Comparison of ENCODE assay signal across 16 cellular contexts in the genomic region with DNA sequence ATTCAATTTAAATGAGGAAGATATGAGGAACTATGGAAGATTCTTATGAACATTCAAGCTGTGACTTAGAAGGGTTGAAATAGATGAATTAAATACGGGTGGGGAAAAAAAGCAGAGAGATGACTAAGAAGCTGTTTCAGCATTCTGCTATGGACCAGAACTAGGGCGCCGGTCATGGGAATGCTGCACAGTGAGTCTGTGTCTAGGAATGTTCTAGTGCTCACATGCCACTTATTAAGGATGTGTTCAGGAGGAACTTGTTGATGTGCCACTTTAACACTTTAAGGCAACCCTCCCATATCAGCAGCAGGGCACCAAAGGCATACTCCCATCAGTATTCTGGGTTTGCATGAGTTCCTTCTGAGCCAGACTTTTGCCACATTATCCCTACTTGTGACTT.
DNase-seq lines count a peak whose midpoint lies in the region; ATAC-seq and TF ChIP-seq lines count a peak whose summit lies in the region.
"Had no signal": no experiment of that assay in that cellular context is flagged by ENCODE, and none has a peak within 500 bp of the region (broad histone marks: within the 10 kb centered on the region; RNA-seq: fewer than 3 reads in every experiment).

No MANE protein-coding gene starts in this region.

- H3K4me3 ChIP-seq in stomach, result no peak overlapping the region
- H3K4me3 ChIP-seq in neural progenitor cell, result no peak overlapping the region
- H3K4me3 ChIP-seq: GM12878 had no signal

- H3F3A ChIP-seq in neural progenitor cell (ENCODE audit: low read depth), result no peaks in the 10 kb centered on the region

- no peaks in the 10 kb centered on the region for H3K27me3 Mint-ChIP-seq in activated naive CD8-positive, alpha-beta T cell treated with anti-CD3 and anti-CD28 coated beads for 36 hours
- peaks cover 3% of the 10 kb centered on the region for H3K27me3 Mint-ChIP-seq in neural progenitor cell (ENCODE audit: insufficient read depth, low read depth)
- H3K27me3 Mint-ChIP-seq: stimulated activated naive CD8-positive, alpha-beta T cell treated with anti-CD3 and anti-CD28 coated beads, Interleukin-15, Interleukin-2, amounts not matched to agents 100 ng/mL and 50 ng/mL, for 24 hours had no signal

- no peak for TF ChIP-seq EP300 in stomach (IDR thresholded peaks at IDR 0.05)

- intact Hi-C loops in left ventricle myocardium superior (cut with micrococcal nuclease), result no loop called here
- intact Hi-C loops in stomach (cut with DNase I; ENCODE audit: low total_unique reads), result no loop called here

- H3K79me2 ChIP-seq in neural progenitor cell (ENCODE audit: low read depth), result no peaks in the 10 kb centered on the region

- H3K27ac Mint-ChIP-seq in activated naive CD8-positive, alpha-beta T cell treated with anti-CD3 and anti-CD28 coated beads for 36 hours, result no peak overlapping the region
- H3K27ac Mint-ChIP-seq in neural progenitor cell, result no peak overlapping the region
- H3K27ac Mint-ChIP-seq: stimulated activated naive CD8-positive, alpha-beta T cell treated with anti-CD3 and anti-CD28 coated beads, Interleukin-15, Interleukin-2, amounts not matched to agents 100 ng/mL and 50 ng/mL, for 24 hours had no signal

- no peaks in the 10 kb centered on the region for H4K20me1 ChIP-seq in neural progenitor cell (ENCODE audit: low read depth)

- no peaks in the 10 kb centered on the region for H3K27me3 ChIP-seq in stomach
- H3K27me3 ChIP-seq in neural progenitor cell, result no peaks in the 10 kb centered on the region

- no peaks in the 10 kb centered on the region for H3K36me3 Mint-ChIP-seq in activated naive CD8-positive, alpha-beta T cell treated with anti-CD3 and anti-CD28 coated beads for 36 hours
- no peaks in the 10 kb centered on the region for H3K36me3 Mint-ChIP-seq in neural progenitor cell

- WGBS in stomach, 5 donors, result 70 to 84% (median 72%) methylated on average over 3 of the region's 3 CpGs

- DNase-seq in HK-2 (ENCODE audit: unreplicated experiment), result peak; percentile 19
- DNase-seq in astrocyte of the hippocampus (ENCODE audit: low read depth, low spot score), result peak; percentile 91
- DNase-seq in left ventricle myocardium superior, result no peak
- DNase-seq in stomach, result no peak
- no peak for DNase-seq in activated naive CD8-positive, alpha-beta T cell treated with anti-CD3 and anti-CD28 coated beads for 36 hours
- DNase-seq in neural progenitor cell (ENCODE audit: low spot score), result no peak
- DNase-seq in SW480 (ENCODE audit: low spot score), result no peak
- no peak for DNase-seq in effector CD8-positive, alpha-beta T cell (lab: John Stamatoyannopoulos, UW)
- DNase-seq: DMS 273 treated with DMSO at 0.1 percent for 48 hours; Karpas-422; NCI-H2171; nucleus accumbens; stimulated activated CD4-positive, alpha-beta T cell treated with anti-CD3 and anti-CD28 coated beads, Interleukin-4, amount 100 ng/mL, for 4 hours had no signal

- no peak overlapping the region for H3K4me2 ChIP-seq in neural progenitor cell

- peak overlapping the region in 3 of 5 donors; percentile 29 to 65 (median 37) for H3K27ac ChIP-seq in stomach
- no peak overlapping the region for H3K27ac ChIP-seq in neural progenitor cell

- peaks cover 1% of the 10 kb centered on the region for H3K9me3 Mint-ChIP-seq in activated naive CD8-positive, alpha-beta T cell treated with anti-CD3 and anti-CD28 coated beads for 36 hours
- no peaks in the 10 kb centered on the region for H3K9me3 Mint-ChIP-seq in neural progenitor cell

- peaks cover 0 to 8% (median 0%) of the 10 kb centered on the region in 4 donors for H3K4me1 ChIP-seq in stomach
- H3K4me1 ChIP-seq in neural progenitor cell, result no peaks in the 10 kb centered on the region

- no peak overlapping the region for H3K9ac ChIP-seq in neural progenitor cell

- no peaks in the 10 kb centered on the region for H3K4me1 Mint-ChIP-seq in activated naive CD8-positive, alpha-beta T cell treated with anti-CD3 and anti-CD28 coated beads for 36 hours
- H3K4me1 Mint-ChIP-seq in neural progenitor cell, result no peaks in the 10 kb centered on the region

- H3K36me3 ChIP-seq in stomach, result no peaks in the 10 kb centered on the region
- H3K36me3 ChIP-seq in neural progenitor cell, result no peaks in the 10 kb centered on the region

- ATAC-seq in left ventricle myocardium superior, result peak; percentile 74
- ATAC-seq: GM12878, left lobe of liver had no signal

- H3K9me3 ChIP-seq in stomach (no peaks in the 10 kb centered on the region), neural progenitor cell (ENCODE audit: low read depth) (no peaks in the 10 kb centered on the region)

- no peak for TF ChIP-seq POLR2A in stomach (IDR thresholded peaks at IDR 0.05)

- no peak overlapping the region for H3K4me3 Mint-ChIP-seq in activated naive CD8-positive, alpha-beta T cell treated with anti-CD3 and anti-CD28 coated beads for 36 hours
- no peak overlapping the region for H3K4me3 Mint-ChIP-seq in neural progenitor cell
- H3K4me3 Mint-ChIP-seq: stimulated activated naive CD8-positive, alpha-beta T cell treated with anti-CD3 and anti-CD28 coated beads, Interleukin-15, Interleukin-2, amounts not matched to agents 100 ng/mL and 50 ng/mL, for 24 hours had no signal

- TF ChIP-seq CTCF in stomach (IDR thresholded peaks at IDR 0.05), result no peak
- no peak for TF ChIP-seq CTCF in neural progenitor cell (IDR thresholded peaks at IDR 0.05)

- H2AFZ ChIP-seq in neural progenitor cell (replicated peaks), result no peak overlapping the region

Comparison
In these comparisons a context has a peak if more than half of its experiments do, and no peak if none do; other contexts are left out.
1. DNase-seq: peak in HK-2 (single experiment) and astrocyte of the hippocampus (single experiment); none in left ventricle myocardium superior (single experiment), stomach (single experiment), activated naive CD8-positive, alpha-beta T cell treated with anti-CD3 and anti-CD28 coated beads for 36 hours (single experiment), neural progenitor cell (single experiment), SW480 (single experiment) and effector CD8-positive, alpha-beta T cell (single experiment).